In the genomic region with DNA sequence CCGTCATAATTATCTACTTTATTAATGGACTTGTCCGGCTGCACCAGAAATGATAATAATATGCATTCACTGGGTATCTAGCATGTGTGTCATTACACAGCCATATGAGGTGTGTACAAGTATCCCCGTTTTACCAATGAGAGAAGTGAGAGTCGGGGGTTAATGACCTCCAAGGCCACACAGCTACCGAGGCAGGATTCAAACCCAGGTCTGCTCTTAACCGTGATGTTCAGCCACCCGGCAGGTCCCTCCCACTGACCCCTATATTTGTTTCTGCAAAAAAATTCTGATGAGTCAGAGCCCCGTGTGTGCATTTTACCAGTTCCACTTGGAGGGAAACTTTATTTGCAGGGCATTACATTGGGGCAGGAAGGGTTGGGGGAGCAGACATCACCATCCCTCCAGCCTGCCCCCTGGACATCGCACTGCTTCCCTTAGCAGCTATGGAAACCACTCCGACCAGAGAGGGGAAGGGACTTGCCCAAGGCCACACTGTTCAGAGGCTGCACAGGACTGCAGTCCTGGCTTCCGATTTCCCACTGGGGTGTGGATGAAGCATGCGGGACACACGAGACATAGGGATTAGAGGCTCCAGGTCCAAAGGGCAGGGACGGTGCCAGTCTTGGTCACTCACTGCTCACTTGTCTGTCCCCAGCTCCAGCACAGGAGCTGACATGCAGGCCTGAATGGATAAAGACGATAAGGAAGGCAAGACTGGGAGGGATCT, we compare ENCODE assay signal across 1 cellular context.
A peak's percentile ranks its signal among the peaks of the same experiment; 100 is the strongest.
TF ChIP-seq lines count a peak whose summit lies in the region.

No MANE protein-coding gene starts in this region.

TF ChIP-seq in K562, 482 proteins besides CTCF, POLR2A, EP300 and RAD21 (continued from another document and continues in another):
- no peak for TF ChIP-seq PATZ1 (CRISPR knock-in tag; IDR thresholded peaks at IDR 0.05; ENCODE audit: borderline replicate concordance)
- TF ChIP-seq ZNF431 (CRISPR knock-in tag; IDR thresholded peaks at IDR 0.05): no peak
- TF ChIP-seq ZNF197 (CRISPR knock-in tag; IDR thresholded peaks at IDR 0.05; ENCODE audit: low read depth): no peak
- TF ChIP-seq RFX1 (IDR thresholded peaks at IDR 0.05): peak; percentile 45; the same call in 1 of the 2 replicates
- no peak for TF ChIP-seq SMARCB1 (IDR thresholded peaks at IDR 0.05; ENCODE audit: insufficient read length, low read depth)
- peak in 1 of 2 experiments; percentile 15; a peak in 1 of 4 replicates for TF ChIP-seq HDAC1 (IDR thresholded peaks at IDR 0.05)
- TF ChIP-seq ZNF764 (CRISPR knock-in tag; IDR thresholded peaks at IDR 0.05; ENCODE audit: low read depth): no peak
- no peak for TF ChIP-seq HNRNPUL1 (IDR thresholded peaks at IDR 0.05; ENCODE audit: low read length)
- no peak for TF ChIP-seq YY1 (IDR thresholded peaks at IDR 0.05; ENCODE audit: borderline replicate concordance in 1 of 3, control insufficient read depth in 1 of 3, extremely low read depth in 1 of 3, insufficient read depth in 3 of 3, insufficient read length in 1 of 3, insufficient replicate concordance in 2 of 3, low read depth in 1 of 3, low read length in 2 of 3)
- TF ChIP-seq BMI1 (IDR thresholded peaks at IDR 0.05; ENCODE audit: low read length): no peak
- no peak for TF ChIP-seq ETV6 (IDR thresholded peaks at IDR 0.05; ENCODE audit: borderline replicate concordance in 1 of 2, low read depth in 2 of 2, low read length in 1 of 2)
- TF ChIP-seq ETV6 (CRISPR knock-in tag; IDR thresholded peaks at IDR 0.05; ENCODE audit: borderline replicate concordance): no peak
- no peak for TF ChIP-seq ATF4 (CRISPR knock-in tag; IDR thresholded peaks at IDR 0.05)
- TF ChIP-seq PTTG1 (tag; IDR thresholded peaks at IDR 0.05; ENCODE audit: low read depth): no peak
- TF ChIP-seq ZNF324 (CRISPR knock-in tag; IDR thresholded peaks at IDR 0.05): no peak
- TF ChIP-seq, protein P1, sequence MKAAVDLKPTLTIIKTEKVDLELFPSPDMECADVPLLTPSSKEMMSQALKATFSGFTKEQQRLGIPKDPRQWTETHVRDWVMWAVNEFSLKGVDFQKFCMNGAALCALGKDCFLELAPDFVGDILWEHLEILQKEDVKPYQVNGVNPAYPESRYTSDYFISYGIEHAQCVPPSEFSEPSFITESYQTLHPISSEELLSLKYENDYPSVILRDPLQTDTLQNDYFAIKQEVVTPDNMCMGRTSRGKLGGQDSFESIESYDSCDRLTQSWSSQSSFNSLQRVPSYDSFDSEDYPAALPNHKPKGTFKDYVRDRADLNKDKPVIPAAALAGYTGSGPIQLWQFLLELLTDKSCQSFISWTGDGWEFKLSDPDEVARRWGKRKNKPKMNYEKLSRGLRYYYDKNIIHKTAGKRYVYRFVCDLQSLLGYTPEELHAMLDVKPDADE (conservative IDR thresholded peaks at IDR 0.05; ENCODE audit: control insufficient read depth, low read depth, low read length): no peak
- no peak for TF ChIP-seq BCL6 (CRISPR knock-in tag; IDR thresholded peaks at IDR 0.05)
- no peak for TF ChIP-seq FOXM1 (IDR thresholded peaks at IDR 0.05; ENCODE audit: low read depth)
- TF ChIP-seq FOXM1 (CRISPR knock-in tag; IDR thresholded peaks at IDR 0.05; ENCODE audit: low read depth): no peak
- TF ChIP-seq CTCFL (IDR thresholded peaks at IDR 0.05; ENCODE audit: borderline replicate concordance, insufficient read depth, low read depth, low read length, poor library complexity, severe bottlenecking): no peak
- no peak for TF ChIP-seq ZMIZ1 (IDR thresholded peaks at IDR 0.05; ENCODE audit: low read depth in 2 of 2, low read length in 2 of 2)
- 0 out of 2 replicates have a peak, but pooled peaks have one; percentile 12 for TF ChIP-seq ZFX (CRISPR knock-in tag; IDR thresholded peaks at IDR 0.05)
- TF ChIP-seq, protein P2, sequence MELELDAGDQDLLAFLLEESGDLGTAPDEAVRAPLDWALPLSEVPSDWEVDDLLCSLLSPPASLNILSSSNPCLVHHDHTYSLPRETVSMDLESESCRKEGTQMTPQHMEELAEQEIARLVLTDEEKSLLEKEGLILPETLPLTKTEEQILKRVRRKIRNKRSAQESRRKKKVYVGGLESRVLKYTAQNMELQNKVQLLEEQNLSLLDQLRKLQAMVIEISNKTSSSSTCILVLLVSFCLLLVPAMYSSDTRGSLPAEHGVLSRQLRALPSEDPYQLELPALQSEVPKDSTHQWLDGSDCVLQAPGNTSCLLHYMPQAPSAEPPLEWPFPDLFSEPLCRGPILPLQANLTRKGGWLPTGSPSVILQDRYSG (tag; conservative IDR thresholded peaks at IDR 0.05; ENCODE audit: low read depth): no peak
- no peak for TF ChIP-seq TBP (optimal IDR thresholded peaks at IDR 0.05; ENCODE audit: low read depth, low read length)
- TF ChIP-seq MAFK (IDR thresholded peaks at IDR 0.05; ENCODE audit: low read length): peak; percentile 25; the same call in 1 of the 2 replicates
- peak; percentile 54; the same call in 1 of the 2 replicates for TF ChIP-seq ZNF384 (IDR thresholded peaks at IDR 0.05; ENCODE audit: low read depth, low read length)
- TF ChIP-seq NFIX (CRISPR knock-in tag; IDR thresholded peaks at IDR 0.05; ENCODE audit: low read depth): no peak
- no peak for TF ChIP-seq MYBL2 (IDR thresholded peaks at IDR 0.05; ENCODE audit: low read depth)
- no peak for TF ChIP-seq MYBL2 (CRISPR knock-in tag; IDR thresholded peaks at IDR 0.05; ENCODE audit: borderline replicate concordance)
- 0 out of 2 replicates have a peak, but pooled peaks have one; percentile 30 for TF ChIP-seq MTA3 (IDR thresholded peaks at IDR 0.05; ENCODE audit: borderline replicate concordance)
- no peak for TF ChIP-seq RFX5 (IDR thresholded peaks at IDR 0.05; ENCODE audit: low read depth, low read length)
- TF ChIP-seq, protein P3, sequence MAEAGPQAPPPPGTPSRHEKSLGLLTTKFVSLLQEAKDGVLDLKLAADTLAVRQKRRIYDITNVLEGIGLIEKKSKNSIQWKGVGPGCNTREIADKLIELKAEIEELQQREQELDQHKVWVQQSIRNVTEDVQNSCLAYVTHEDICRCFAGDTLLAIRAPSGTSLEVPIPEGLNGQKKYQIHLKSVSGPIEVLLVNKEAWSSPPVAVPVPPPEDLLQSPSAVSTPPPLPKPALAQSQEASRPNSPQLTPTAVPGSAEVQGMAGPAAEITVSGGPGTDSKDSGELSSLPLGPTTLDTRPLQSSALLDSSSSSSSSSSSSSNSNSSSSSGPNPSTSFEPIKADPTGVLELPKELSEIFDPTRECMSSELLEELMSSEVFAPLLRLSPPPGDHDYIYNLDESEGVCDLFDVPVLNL (CRISPR knock-in tag; IDR thresholded peaks at IDR 0.05; ENCODE audit: low read depth): no peak
- no peak for TF ChIP-seq PHB (CRISPR knock-in tag; IDR thresholded peaks at IDR 0.05)
- TF ChIP-seq ZNF445 (CRISPR knock-in tag; IDR thresholded peaks at IDR 0.05; ENCODE audit: low read depth): no peak
- 0 out of 2 replicates have a peak, but pooled peaks have one; percentile 9 for TF ChIP-seq PKNOX1 (IDR thresholded peaks at IDR 0.05)
- TF ChIP-seq TAF7 (tag; IDR thresholded peaks at IDR 0.05): no peak
- TF ChIP-seq PTBP1 (IDR thresholded peaks at IDR 0.05; ENCODE audit: low read depth, low read length): no peak
- TF ChIP-seq, protein P4, sequence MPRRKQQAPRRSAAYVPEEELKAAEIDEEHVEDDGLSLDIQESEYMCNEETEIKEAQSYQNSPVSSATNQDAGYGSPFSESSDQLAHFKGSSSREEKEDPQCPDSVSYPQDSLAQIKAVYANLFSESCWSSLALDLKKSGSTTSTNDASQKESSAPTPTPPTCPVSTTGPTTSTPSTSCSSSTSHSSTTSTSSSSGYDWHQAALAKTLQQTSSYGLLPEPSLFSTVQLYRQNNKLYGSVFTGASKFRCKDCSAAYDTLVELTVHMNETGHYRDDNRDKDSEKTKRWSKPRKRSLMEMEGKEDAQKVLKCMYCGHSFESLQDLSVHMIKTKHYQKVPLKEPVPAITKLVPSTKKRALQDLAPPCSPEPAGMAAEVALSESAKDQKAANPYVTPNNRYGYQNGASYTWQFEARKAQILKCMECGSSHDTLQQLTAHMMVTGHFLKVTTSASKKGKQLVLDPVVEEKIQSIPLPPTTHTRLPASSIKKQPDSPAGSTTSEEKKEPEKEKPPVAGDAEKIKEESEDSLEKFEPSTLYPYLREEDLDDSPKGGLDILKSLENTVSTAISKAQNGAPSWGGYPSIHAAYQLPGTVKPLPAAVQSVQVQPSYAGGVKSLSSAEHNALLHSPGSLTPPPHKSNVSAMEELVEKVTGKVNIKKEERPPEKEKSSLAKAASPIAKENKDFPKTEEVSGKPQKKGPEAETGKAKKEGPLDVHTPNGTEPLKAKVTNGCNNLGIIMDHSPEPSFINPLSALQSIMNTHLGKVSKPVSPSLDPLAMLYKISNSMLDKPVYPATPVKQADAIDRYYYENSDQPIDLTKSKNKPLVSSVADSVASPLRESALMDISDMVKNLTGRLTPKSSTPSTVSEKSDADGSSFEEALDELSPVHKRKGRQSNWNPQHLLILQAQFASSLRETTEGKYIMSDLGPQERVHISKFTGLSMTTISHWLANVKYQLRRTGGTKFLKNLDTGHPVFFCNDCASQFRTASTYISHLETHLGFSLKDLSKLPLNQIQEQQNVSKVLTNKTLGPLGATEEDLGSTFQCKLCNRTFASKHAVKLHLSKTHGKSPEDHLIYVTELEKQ (CRISPR knock-in tag; IDR thresholded peaks at IDR 0.05): no peak
